15 cellular contexts compared by ENCODE assay signal in the genomic region with DNA sequence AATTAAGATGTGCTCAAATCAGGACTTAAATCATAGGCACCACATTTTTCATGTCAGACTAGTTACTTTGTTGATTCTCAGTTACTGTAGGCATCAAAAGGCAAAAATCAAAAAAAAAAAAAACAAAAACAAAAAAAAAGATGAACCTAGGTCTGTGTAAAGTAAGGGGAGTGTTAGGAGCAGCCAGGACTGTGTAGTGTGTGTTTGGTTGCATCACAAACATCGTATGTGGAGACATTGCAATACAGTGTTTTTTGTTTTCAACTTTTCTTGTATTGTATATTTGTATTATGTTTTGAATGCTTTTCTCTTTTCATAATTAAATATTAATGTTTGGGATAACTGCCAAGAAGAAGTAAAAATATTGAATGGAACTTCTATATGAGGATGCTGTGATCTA.
DNase-seq lines count a peak whose midpoint lies in the region; ATAC-seq, FAIRE-seq and TF ChIP-seq lines count a peak whose summit lies in the region.
"Had no signal": no experiment of that assay in that cellular context is flagged by ENCODE, and none has a peak within 500 bp of the region (broad histone marks: within the 10 kb centered on the region; RNA-seq: fewer than 3 reads in every experiment).

No MANE protein-coding gene starts in this region.

- H3K27ac Mint-ChIP-seq in astrocyte (ENCODE audit: unreplicated experiment) = peak overlapping the region; percentile 97
- H3K27ac Mint-ChIP-seq in neural crest cell (ENCODE audit: unreplicated experiment) = peak overlapping the region; percentile 22
- H3K27ac Mint-ChIP-seq: CD4-positive, alpha-beta T cell; IgD-negative memory B cell had no signal

- H3K27me3 Mint-ChIP-seq in astrocyte (ENCODE audit: low read depth, unreplicated experiment) (no peaks in the 10 kb centered on the region), neural crest cell (ENCODE audit: low read depth) (no peaks in the 10 kb centered on the region)
- H3K27me3 Mint-ChIP-seq: CD4-positive, alpha-beta T cell; IgD-negative memory B cell had no signal

- H3K9ac ChIP-seq in KMS-11 = no peak overlapping the region
- H3K9ac ChIP-seq in astrocyte (ENCODE audit: low read length) = no peak overlapping the region

- H3K4me3 ChIP-seq in KMS-11 (IDR thresholded peaks at IDR 0.05; ENCODE audit: insufficient read depth, low read depth, low read length) (no peak overlapping the region), astrocyte (ENCODE audit: insufficient read depth, low read depth, low read length) (no peak overlapping the region), right cardiac atrium (ENCODE audit: low read length) (no peak overlapping the region)

- H3K9me3 ChIP-seq in astrocyte (ENCODE audit: insufficient read depth, low read depth, low read length) (no peaks in the 10 kb centered on the region), right cardiac atrium (ENCODE audit: control insufficient read depth, low read length) (no peaks in the 10 kb centered on the region)

- peaks cover 41% of the 10 kb centered on the region for H3K4me1 ChIP-seq in KMS-11 (ENCODE audit: low read depth, poor library complexity, severe bottlenecking)
- peaks cover 5% of the 10 kb centered on the region for H3K4me1 ChIP-seq in astrocyte (ENCODE audit: insufficient read depth, low read length)
- H3K4me1 ChIP-seq in right cardiac atrium (ENCODE audit: control insufficient read depth, insufficient read depth, low read length) = no peaks in the 10 kb centered on the region

- H3K4me1 Mint-ChIP-seq in astrocyte (ENCODE audit: low read depth, unreplicated experiment) = peaks cover 71% of the 10 kb centered on the region
- H3K4me1 Mint-ChIP-seq in neural crest cell = peaks cover 4% of the 10 kb centered on the region

- TF ChIP-seq CTCF in D721Med (IDR thresholded peaks at IDR 0.05; ENCODE audit: insufficient read depth, missing control alignments) (no peak), KMS-11 (conservative IDR thresholded peaks at IDR 0.05; ENCODE audit: low read depth, low read length) (no peak), astrocyte (IDR thresholded peaks at IDR 0.05; ENCODE audit: insufficient read depth, low read depth, low read length) (no peak), neural crest cell (conservative IDR thresholded peaks at IDR 0.05) (no peak)

- no peak for DNase-seq in D721Med (ENCODE audit: insufficient read length, low spot score)
- DNase-seq in astrocyte (ENCODE audit: low read depth) = no peak
- DNase-seq in neural crest cell (ENCODE audit: low read depth, low spot score) = no peak
- DNase-seq in right cardiac atrium = no peak
- DNase-seq in stimulated activated CD4-positive, alpha-beta T cell treated with anti-CD3 and anti-CD28 coated beads, Interleukin-2, amount 100 ng/mL, for 24 hours = no peak
- DNase-seq in NCI-H146 (lab: John Stamatoyannopoulos, UW) = no peak
- no peak for DNase-seq in activated CD4-positive, alpha-beta T cell treated with anti-CD3 and anti-CD28 coated beads, Interleukin-2, amount 50 U/mL, for 48 hours
- DNase-seq: CD4-positive, alpha-beta T cell; NCI-H1048; NCI-H226; NCI-H526; NK-92 treated with Interleukin-12 subunit alpha and Interleukin-12 subunit beta, amount 100 ng/mL, for 24 hours had no signal

- peak overlapping the region; percentile 23 for H3K4me3 Mint-ChIP-seq in astrocyte (ENCODE audit: unreplicated experiment)
- no peak overlapping the region for H3K4me3 Mint-ChIP-seq in neural crest cell
- H3K4me3 Mint-ChIP-seq: CD4-positive, alpha-beta T cell; IgD-negative memory B cell had no signal

- H2AFZ ChIP-seq in KMS-11 (ENCODE audit: low read depth) (no peak overlapping the region), astrocyte (ENCODE audit: low read depth, low read length) (no peak overlapping the region)

- ATAC-seq in right cardiac atrium = no peak
- ATAC-seq: Right ventricle myocardium inferior had no signal

- H3K79me2 ChIP-seq in KMS-11 (ENCODE audit: insufficient read depth, low read depth) (no peaks in the 10 kb centered on the region), astrocyte (ENCODE audit: insufficient read depth, low read length) (peaks cover 5% of the 10 kb centered on the region)

- FAIRE-seq in D721Med (lab: Jason Lieb, UNC) = peak; percentile 11
- no peak for FAIRE-seq in astrocyte (lab: Jason Lieb, UNC)

- intact Hi-C loops in right cardiac atrium (cut with DNase I) = no loop called here

- WGBS in right cardiac atrium = 89% methylated on average over 1 of the region's 1 CpG

- H3K27me3 ChIP-seq in KMS-11 (ENCODE audit: insufficient read depth, low read depth) (no peaks in the 10 kb centered on the region), astrocyte (ENCODE audit: insufficient read depth, low read length) (no peaks in the 10 kb centered on the region), right cardiac atrium (ENCODE audit: control insufficient read depth, insufficient read depth) (no peaks in the 10 kb centered on the region)

- H3K36me3 Mint-ChIP-seq in astrocyte (ENCODE audit: low read depth, unreplicated experiment) (no peaks in the 10 kb centered on the region), neural crest cell (ENCODE audit: low read depth) (peaks cover 4% of the 10 kb centered on the region)

- H4K20me1 ChIP-seq in KMS-11 (ENCODE audit: insufficient read depth) (no peaks in the 10 kb centered on the region), astrocyte (ENCODE audit: insufficient read depth, low read length) (peaks cover 20% of the 10 kb centered on the region)

- peak overlapping the region; percentile 64; the same call in 1 of the 2 replicates for H3K4me2 ChIP-seq in KMS-11
- H3K4me2 ChIP-seq in astrocyte (ENCODE audit: low read length) = no peak overlapping the region

- peak overlapping the region; percentile 34; the same call in 1 of the 2 replicates for H3K27ac ChIP-seq in KMS-11
- H3K27ac ChIP-seq in astrocyte (ENCODE audit: low read depth, low read length) = no peak overlapping the region
- no peak overlapping the region for H3K27ac ChIP-seq in right cardiac atrium (ENCODE audit: low read length)

- H3K9me3 Mint-ChIP-seq in astrocyte (ENCODE audit: unreplicated experiment) (no peaks in the 10 kb centered on the region), neural crest cell (peaks cover 2% of the 10 kb centered on the region)
- H3K9me3 Mint-ChIP-seq: CD4-positive, alpha-beta T cell; IgD-negative memory B cell had no signal

- H3K36me3 ChIP-seq in KMS-11 (ENCODE audit: insufficient read depth) = no peaks in the 10 kb centered on the region
- peaks cover 4% of the 10 kb centered on the region for H3K36me3 ChIP-seq in astrocyte (ENCODE audit: insufficient read depth, low read length)
